ENCODE assay signal across 11 cellular contexts in genomic region chr20:22578221-22579118, GRCh38. TPM values are rescaled to one million over a fixed set of nuclear protein-coding genes. Genes with fewer than 3 reads are reported as not detected.
A peak's percentile ranks its signal among the peaks of the same experiment; 100 is the strongest.
DNase-seq lines count a peak whose midpoint lies in the region; ATAC-seq, FAIRE-seq and TF ChIP-seq lines count a peak whose summit lies in the region.
"Had no signal": no experiment of that assay in that cellular context is flagged by ENCODE, and none has a peak within 500 bp of the region (broad histone marks: within the 10 kb centered on the region; RNA-seq: fewer than 3 reads in every experiment).

No MANE protein-coding gene starts in this region.

- in situ Hi-C loops in Panc1 (cut with HindIII; ENCODE audit: low pct_unique_long_range_greater_than_20kb, low sequenced_read_pairs) = no loop called here

- no peak overlapping the region for H3K18ac ChIP-seq in H9 (ENCODE audit: insufficient read length, low read depth, low read length)

- no peaks in the 10 kb centered on the region for H4K20me1 ChIP-seq in H9 (ENCODE audit: control insufficient read depth, insufficient read depth, insufficient read length)

- no peaks in the 10 kb centered on the region for H3K79me2 ChIP-seq in H9 (ENCODE audit: insufficient read depth, low read length)

- no TSS peak for BruUV-seq in Panc1 (replicated peaks; lab: Mats Ljungman, UMichigan)

- no peaks in the 10 kb centered on the region; the same call in 1 of the 2 replicates for H3K4me1 ChIP-seq in H9 (ENCODE audit: insufficient read depth, low read length)
- H3K4me1 ChIP-seq in Panc1 (ENCODE audit: control insufficient read depth, insufficient read depth, low read length) = peaks cover 58% of the 10 kb centered on the region
- peaks cover 0 to 12% of the 10 kb centered on the region in 2 donors for H3K4me1 ChIP-seq in left lung
- peaks cover 7% of the 10 kb centered on the region for H3K4me1 ChIP-seq in skeletal muscle satellite cell (ENCODE audit: control insufficient read depth, insufficient read depth, low read length)

- H3K23me2 ChIP-seq in H9 (ENCODE audit: insufficient read length, low read depth, low read length, poor library complexity, severe bottlenecking) = no peaks in the 10 kb centered on the region

- H3K27ac Mint-ChIP-seq in H9 = no peak overlapping the region
- H3K27ac Mint-ChIP-seq: activated naive CD8-positive, alpha-beta T cell treated with anti-CD3 and anti-CD28 coated beads, Interleukin-2, amount 50 U/mL, for 24 hours; memory B cell had no signal

- POLR2A ChIA-PET in Panc1 (lab: Charles Lee) = interaction anchor here (0.7 kb wide), 1 partner anchor 767 kb away, joined by 10 read pairs; no protein-coding TSS in a partner anchor

- H3K56ac ChIP-seq in H9 (ENCODE audit: insufficient read length, low read depth, low read length) = no peak overlapping the region

- ATAC-seq in Panc1 = peak; percentile 16
- ATAC-seq in left lung = peak; percentile 38
- ATAC-seq: activated naive CD8-positive, alpha-beta T cell treated with anti-CD3 and anti-CD28 coated beads, Interleukin-2, amount 50 U/mL, for 24 hours had no signal

- H3K27me3 ChIP-seq in H9 (ENCODE audit: insufficient read depth, low read length) = peaks cover 95% of the 10 kb centered on the region
- H3K27me3 ChIP-seq in Panc1 (ENCODE audit: control insufficient read depth, insufficient read depth, low read length) = no peaks in the 10 kb centered on the region
- peaks cover 97 to 100% of the 10 kb centered on the region in 2 donors for H3K27me3 ChIP-seq in left lung
- peaks cover 91% of the 10 kb centered on the region for H3K27me3 ChIP-seq in skeletal muscle satellite cell (ENCODE audit: control insufficient read depth, insufficient read depth, low read length)

- H2BK5ac ChIP-seq in H9 (ENCODE audit: insufficient read length, low read length) = no peak overlapping the region

- H2BK12ac ChIP-seq in H9 (ENCODE audit: insufficient read length, low read depth, low read length) = no peak overlapping the region

- no peak overlapping the region for H4K5ac ChIP-seq in H9 (ENCODE audit: insufficient read length, low read depth, low read length)

- no peak overlapping the region for H4K91ac ChIP-seq in H9 (ENCODE audit: insufficient read length, low read depth, low read length)

- H2AFZ ChIP-seq in H9 (ENCODE audit: low read length) = no peak overlapping the region

- peaks cover 0 to 33% of the 10 kb centered on the region in 2 experiments; a peak in 1 of 5 replicates for H3K9me3 Mint-ChIP-seq in H9
- H3K9me3 Mint-ChIP-seq: activated naive CD8-positive, alpha-beta T cell treated with anti-CD3 and anti-CD28 coated beads, Interleukin-2, amount 50 U/mL, for 24 hours; memory B cell had no signal

- no peaks in the 10 kb centered on the region for H3K9me3 ChIP-seq in H9 (ENCODE audit: control insufficient read depth, low read depth, low read length)
- no peaks in the 10 kb centered on the region for H3K9me3 ChIP-seq in Panc1 (ENCODE audit: control insufficient read depth, insufficient read depth, low read depth, low read length)
- no peaks in the 10 kb centered on the region for H3K9me3 ChIP-seq in left lung
- peaks cover 4% of the 10 kb centered on the region for H3K9me3 ChIP-seq in skeletal muscle satellite cell (replicated peaks; ENCODE audit: low read length)

- peaks cover 99% of the 10 kb centered on the region for H3K27me3 Mint-ChIP-seq in H9 (ENCODE audit: low read depth)

- H2BK120ac ChIP-seq in H9 (ENCODE audit: low read depth, low read length, poor library complexity, severe bottlenecking) = no peak overlapping the region

- H3K27ac ChIP-seq in H9 (ENCODE audit: insufficient read length, low read depth, low read length) (no peak overlapping the region), Panc1 (ENCODE audit: low read length) (peak overlapping the region; percentile 94), left lung (peak overlapping the region; percentile 59 to 82)

- H3K79me1 ChIP-seq in H9 (ENCODE audit: insufficient read depth, low read depth, low read length, poor library complexity, severe bottlenecking) = no peaks in the 10 kb centered on the region

- H3K4me2 ChIP-seq in H9 (ENCODE audit: insufficient read depth, insufficient read length, low read length) = peak overlapping the region; percentile 34
- peak overlapping the region; percentile 37 for H3K4me2 ChIP-seq in skeletal muscle satellite cell (ENCODE audit: low read length)

- H3K4me1 Mint-ChIP-seq in H9 = peaks cover 37 to 58% of the 10 kb centered on the region in 2 experiments
- H3K4me1 Mint-ChIP-seq: memory B cell had no signal

- no peak overlapping the region for H3K23ac ChIP-seq in H9 (ENCODE audit: insufficient read length, low read depth, low read length)

- H3K36me3 Mint-ChIP-seq in H9 (ENCODE audit: insufficient read depth in 1 of 3, low read depth in 3 of 3) = peaks cover 0 to 3% (median 3%) of the 10 kb centered on the region in 3 experiments; a peak in 3 of 7 replicates
- H3K36me3 Mint-ChIP-seq: memory B cell had no signal

- H2AK5ac ChIP-seq in H9 (ENCODE audit: insufficient read length, low read length) = no peak overlapping the region

- FAIRE-seq in H54 (lab: Jason Lieb, UNC) = no peak
- FAIRE-seq: frontal cortex had no signal

- H3K4ac ChIP-seq in H9 (ENCODE audit: low read depth, low read length) = no peak overlapping the region

- CTCF ChIA-PET in Panc1 (lab: Charles Lee) = interaction anchor here (0.7 to 1.3 kb wide), 3 partner anchors 8 to 127 kb away, joined by 3 to 6 read pairs (median 5); no protein-coding TSS in a partner anchor

- no peak for TF ChIP-seq CTCF in H9 (conservative IDR thresholded peaks at IDR 0.05)
- no peak for TF ChIP-seq CTCF in Panc1 (IDR thresholded peaks at IDR 0.05)
- TF ChIP-seq CTCF in left lung (IDR thresholded peaks at IDR 0.05) = no peak

- peak overlapping the region in 1 of 2 experiments; percentile 79; a peak in 3 of 5 replicates for H3K4me3 Mint-ChIP-seq in H9
- H3K4me3 Mint-ChIP-seq: activated naive CD8-positive, alpha-beta T cell treated with anti-CD3 and anti-CD28 coated beads, Interleukin-2, amount 50 U/mL, for 24 hours; memory B cell had no signal

- H3T11ph ChIP-seq in H9 (ENCODE audit: low read length) = no peak overlapping the region

- H3K4me3 ChIP-seq in Panc1 (ENCODE audit: low read depth in 2 of 2, low read length in 2 of 2) = peak overlapping the region; percentile 39 to 92
- peak overlapping the region in 1 of 2 donors; percentile 28 for H3K4me3 ChIP-seq in left lung
- H3K4me3 ChIP-seq in skeletal muscle satellite cell (ENCODE audit: low read length) = peak overlapping the region; percentile 16

- H3K36me3 ChIP-seq in Panc1 (ENCODE audit: control insufficient read depth, insufficient read depth, low read length) (peaks cover 6% of the 10 kb centered on the region), left lung (no peaks in the 10 kb centered on the region), skeletal muscle satellite cell (ENCODE audit: insufficient read depth, low read length) (no peaks in the 10 kb centered on the region)

- WGBS in H9 (ENCODE audit: extremely low coverage, insufficient read length, low lambda C conversion rate) = no CpG with 5 or more reads among the region's 56 CpGs

- no peak overlapping the region for H2BK20ac ChIP-seq in H9 (ENCODE audit: low read depth, low read length, poor library complexity, severe bottlenecking)

- no peak for TF ChIP-seq POLR2A in H54 (IDR thresholded peaks at IDR 0.05; ENCODE audit: low read depth, low read length)

- intact Hi-C loops in Panc1 (cut with micrococcal nuclease; ENCODE audit: unreplicated experiment) = loop anchor here (10.0 kb wide), 1 partner anchor 776 kb away; the partner anchor contains the start of gene NXT1
- intact Hi-C loops in left lung (cut with DNase I) = no loop called here

- H4K8ac ChIP-seq in H9 (replicated peaks; ENCODE audit: insufficient read length, low read depth, low read length) = no peak overlapping the region

- H3K9ac ChIP-seq in H9 (ENCODE audit: extremely low read depth, insufficient read length, low read length) (no peak overlapping the region), skeletal muscle satellite cell (ENCODE audit: low read depth, low read length) (no peak overlapping the region)

- DNase-seq in H9 = no peak
- no peak for DNase-seq in Panc1 (ENCODE audit: low read depth, low spot score)
- peak in 1 of 2 donors; percentile 84 for DNase-seq in left lung
- no peak for DNase-seq in H54 (ENCODE audit: insufficient read length, low spot score)
- no peak for DNase-seq in medulla oblongata (ENCODE audit: extremely low spot score)
- DNase-seq in activated T-cell treated with anti-CD3 and anti-CD28 coated beads, Interleukin-2, amount 50 U/mL, for 1 hour = no peak
- DNase-seq: activated naive CD8-positive, alpha-beta T cell treated with anti-CD3 and anti-CD28 coated beads, Interleukin-2, amount 50 U/mL, for 24 hours; RPMI8226 had no signal

- H3K14ac ChIP-seq in H9 (ENCODE audit: insufficient read depth, low read length) = no peak overlapping the region

- no peak overlapping the region for H2BK15ac ChIP-seq in H9 (ENCODE audit: low read depth, low read length)

RNA-seq across cellular contexts. Expression of gene FOXA2, which starts 5.9 kb away (rescaled TPM):
- total RNA-seq in H9 (2021) (0.11 TPM in 1 of 2 replicates, not detected in the other), Panc1 (2021; ENCODE audit: unreplicated experiment) (28.0 TPM), left lung (10 to 100 TPM; 24.0 to 39.8 TPM)
- polyA plus RNA-seq in Panc1 (2012; ENCODE audit: insufficient read length) = 41.1 TPM
- not detected in 2 replicates for total RNA-seq in skeletal muscle satellite cell (2012; rRNA removed)
- total RNA-seq: frontal cortex had no signal

Comparison
In these comparisons a context has a peak if more than half of its experiments do, and no peak if none do; other contexts are left out.
1. RNA of gene FOXA2, which starts 5.9 kb away (total RNA-seq): 24.0 to 39.8 TPM in left lung and 28.0 TPM in Panc1 (single experiment); 0.11 TPM in H9; every median in the first group is over 10 times any median in the second.